Comparison of ENCODE assay signal across 11 cellular contexts in genomic region chr15:57153140-57153539, GRCh38.
DNase-seq lines count a peak whose midpoint lies in the region; ATAC-seq and TF ChIP-seq lines count a peak whose summit lies in the region.
"Had no signal": no experiment of that assay in that cellular context is flagged by ENCODE, and none has a peak within 500 bp of the region (broad histone marks: within the 10 kb centered on the region; RNA-seq: fewer than 3 reads in every experiment).

No MANE protein-coding gene starts in this region.

- no peak overlapping the region for H3K4me3 Mint-ChIP-seq in memory B cell

- 59% methylated on average over 2 of the region's 2 CpGs for WGBS in sigmoid colon, 2 donors

- ATAC-seq in HG03439 (IDR thresholded peaks at IDR 0.05; ENCODE audit: unreplicated experiment) (peak; percentile 73), memory B cell (ENCODE audit: low read depth) (no peak), HG03442 (IDR thresholded peaks at IDR 0.05; ENCODE audit: unreplicated experiment) (no peak)
- ATAC-seq in activated naive CD4-positive, alpha-beta T cell treated with anti-CD3 and anti-CD28 coated beads, Interleukin-2, amount 50 U/mL, for 72 hours, result peak; percentile 40 to 99

- DNase-seq in GM12864 (ENCODE audit: low read depth) (peak; percentile 49), memory B cell (ENCODE audit: low spot score in 2 of 2) (no peak), DMS 273 treated with DMSO at 0.1 percent for 48 hours (lab: John Stamatoyannopoulos, UW) (no peak), HPDE6-E6E7 (ENCODE audit: extremely low spot score) (no peak), sigmoid colon (no peak)
- no peak for DNase-seq in activated naive CD4-positive, alpha-beta T cell treated with anti-CD3 and anti-CD28 coated beads, Interleukin-2, amount 50 U/mL, for 72 hours (ENCODE audit: low spot score in 2 of 2)
- DNase-seq: Peyer's patch; stimulated activated CD8-positive, alpha-beta memory T cell treated with anti-CD3 and anti-CD28 coated beads, Interleukin-4, amount 100 ng/mL, for 48 hours had no signal

- H3K27me3 ChIP-seq in sigmoid colon, result no peaks in the 10 kb centered on the region
- H3K27me3 ChIP-seq: neutrophil, Peyer's patch had no signal

- no peak for TF ChIP-seq EP300 in sigmoid colon (IDR thresholded peaks at IDR 0.05)

- H3K27me3 Mint-ChIP-seq in memory B cell, result no peaks in the 10 kb centered on the region

- H3K9me3 Mint-ChIP-seq in activated naive CD4-positive, alpha-beta T cell treated with anti-CD3 and anti-CD28 coated beads, Interleukin-2, amount 50 U/mL, for 72 hours, result peaks cover 16 to 27% of the 10 kb centered on the region in 2 donors
- H3K9me3 Mint-ChIP-seq in memory B cell, result peaks cover 10% of the 10 kb centered on the region

- no peaks in the 10 kb centered on the region for H3K36me3 ChIP-seq in sigmoid colon
- H3K36me3 ChIP-seq: neutrophil had no signal

- H3K27ac ChIP-seq in sigmoid colon, result no peak overlapping the region
- H3K27ac ChIP-seq: neutrophil, Peyer's patch had no signal

- peaks cover 45 to 56% of the 10 kb centered on the region in 2 donors for H3K36me3 Mint-ChIP-seq in activated naive CD4-positive, alpha-beta T cell treated with anti-CD3 and anti-CD28 coated beads, Interleukin-2, amount 50 U/mL, for 72 hours
- peaks cover 36% of the 10 kb centered on the region for H3K36me3 Mint-ChIP-seq in memory B cell

- peaks cover 0 to 53% (median 42%) of the 10 kb centered on the region in 4 donors for H3K4me1 ChIP-seq in sigmoid colon
- H3K4me1 ChIP-seq: Peyer's patch had no signal

- TF ChIP-seq POLR2A in sigmoid colon (IDR thresholded peaks at IDR 0.05), result no peak

- peak overlapping the region; percentile 29 to 95 for H3K27ac Mint-ChIP-seq in activated naive CD4-positive, alpha-beta T cell treated with anti-CD3 and anti-CD28 coated beads, Interleukin-2, amount 50 U/mL, for 72 hours
- peak overlapping the region; percentile 62 for H3K27ac Mint-ChIP-seq in memory B cell

- intact Hi-C loops in sigmoid colon (cut with DNase I), result no loop called here

- H3K4me1 Mint-ChIP-seq in memory B cell, result peaks cover 12% of the 10 kb centered on the region

- no peaks in the 10 kb centered on the region for H3K9me3 ChIP-seq in sigmoid colon
- H3K9me3 ChIP-seq: neutrophil, Peyer's patch had no signal

- TF ChIP-seq CTCF in GM12864 (IDR thresholded peaks at IDR 0.05; ENCODE audit: low read depth, low read length, missing control alignments) (no peak), sigmoid colon (IDR thresholded peaks at IDR 0.05) (no peak)

- H3K4me3 ChIP-seq in GM12864 (ENCODE audit: low read depth, low read length) (no peak overlapping the region), sigmoid colon (no peak overlapping the region)
- H3K4me3 ChIP-seq: Peyer's patch had no signal

Comparison
In these comparisons a context has a peak if more than half of its experiments do, and no peak if none do; other contexts are left out.
1. ATAC-seq: peak in HG03439 (single experiment) and activated naive CD4-positive, alpha-beta T cell treated with anti-CD3 and anti-CD28 coated beads, Interleukin-2, amount 50 U/mL, for 72 hours (2 of 2); none in memory B cell (single experiment) and HG03442 (single experiment).